16 cellular contexts compared by ENCODE assay signal in genomic region chr16:78292726-78293380, GRCh38.
DNase-seq lines count a peak whose midpoint lies in the region; ATAC-seq and TF ChIP-seq lines count a peak whose summit lies in the region.
"Had no signal": no experiment of that assay in that cellular context is flagged by ENCODE, and none has a peak within 500 bp of the region (broad histone marks: within the 10 kb centered on the region; RNA-seq: fewer than 3 reads in every experiment).

No MANE protein-coding gene starts in this region.

- WGBS in smooth muscle cell (ENCODE audit: low lambda C conversion rate), result 90% methylated on average over 2 of the region's 2 CpGs

- no peaks in the 10 kb centered on the region for H3K79me2 ChIP-seq in smooth muscle cell (ENCODE audit: low read depth)

- no peak overlapping the region for H3K4me2 ChIP-seq in smooth muscle cell

- no peaks in the 10 kb centered on the region for H4K20me1 ChIP-seq in smooth muscle cell (ENCODE audit: low read depth)

- peak; percentile 11 to 30 for DNase-seq in NCI-H524 (lab: John Stamatoyannopoulos, UW)
- DNase-seq in NCI-H524 treated with DMSO at 0.1 percent for 48 hours (lab: John Stamatoyannopoulos, UW), result no peak
- peak in 1 of 3 donors; percentile 19 for DNase-seq in mucosa of descending colon
- no peak for DNase-seq in upper lobe of right lung
- DNase-seq in COR-L47 (lab: John Stamatoyannopoulos, UW), result no peak
- DNase-seq in iPS-NIHi7 (ENCODE audit: extremely low spot score), result no peak
- DNase-seq in smooth muscle cell (lab: John Stamatoyannopoulos, UW; ENCODE audit: unreplicated experiment), result no peak
- DNase-seq: activated CD4-positive, alpha-beta T cell treated with anti-CD3 and anti-CD28 coated beads, Interleukin-2, amount 50 U/mL, for 4 hours; activated naive CD4-positive, alpha-beta T cell treated with anti-CD3 and anti-CD28 coated beads for 36 hours; hypothalamus; NCI-H187; NCI-H345; spleen; testis had no signal

- no peaks in the 10 kb centered on the region for H3K27me3 ChIP-seq in upper lobe of right lung
- H3K27me3 ChIP-seq in smooth muscle cell (ENCODE audit: low read depth), result no peaks in the 10 kb centered on the region
- H3K27me3 ChIP-seq: ascending aorta, spleen, testis had no signal

- no peaks in the 10 kb centered on the region for H3F3A ChIP-seq in smooth muscle cell (ENCODE audit: low read depth)

- peak; percentile 89 for ATAC-seq in esophagus mucosa
- ATAC-seq in mucosa of descending colon, result peak; percentile 90
- ATAC-seq in upper lobe of right lung, result peak; percentile 87

- intact Hi-C loops in mucosa of descending colon (cut with DNase I, micrococcal nuclease) (no loop called here), upper lobe of right lung (cut with DNase I) (no loop called here)

- no peak for TF ChIP-seq CTCF in mucosa of descending colon (IDR thresholded peaks at IDR 0.05)
- no peak for TF ChIP-seq CTCF in upper lobe of right lung (IDR thresholded peaks at IDR 0.05)
- no peak for TF ChIP-seq CTCF in smooth muscle cell (IDR thresholded peaks at IDR 0.05; ENCODE audit: borderline replicate concordance, insufficient read depth, poor library complexity, severe bottlenecking)

- H3K36me3 ChIP-seq in mucosa of descending colon (ENCODE audit: low read depth) (no peaks in the 10 kb centered on the region), upper lobe of right lung (no peaks in the 10 kb centered on the region), smooth muscle cell (ENCODE audit: low read depth) (no peaks in the 10 kb centered on the region)
- H3K36me3 ChIP-seq: ascending aorta, spleen had no signal

- no peak overlapping the region for H3K4me3 ChIP-seq in mucosa of descending colon
- no peak overlapping the region for H3K4me3 ChIP-seq in upper lobe of right lung
- H3K4me3 ChIP-seq in smooth muscle cell, result no peak overlapping the region
- H3K4me3 ChIP-seq: ascending aorta, spleen, testis had no signal

- H3K9ac ChIP-seq in smooth muscle cell (ENCODE audit: low read depth), result no peak overlapping the region

- H2AFZ ChIP-seq in smooth muscle cell (ENCODE audit: low read depth), result no peak overlapping the region

- H3K27ac ChIP-seq in upper lobe of right lung (no peak overlapping the region), smooth muscle cell (ENCODE audit: low read depth) (no peak overlapping the region)
- H3K27ac ChIP-seq: ascending aorta, spleen, testis had no signal

- H3K9me3 ChIP-seq in mucosa of descending colon, result no peaks in the 10 kb centered on the region
- no peaks in the 10 kb centered on the region for H3K9me3 ChIP-seq in upper lobe of right lung
- no peaks in the 10 kb centered on the region for H3K9me3 ChIP-seq in smooth muscle cell (replicated peaks; ENCODE audit: low read depth)
- H3K9me3 ChIP-seq: ascending aorta, spleen, testis had no signal

- peaks cover 5% of the 10 kb centered on the region for H3K4me1 ChIP-seq in mucosa of descending colon (ENCODE audit: low read depth)
- peaks cover 9% of the 10 kb centered on the region for H3K4me1 ChIP-seq in upper lobe of right lung
- H3K4me1 ChIP-seq in smooth muscle cell (ENCODE audit: low read depth), result peaks cover 21% of the 10 kb centered on the region
- H3K4me1 ChIP-seq: spleen, testis had no signal

Comparison
In these comparisons a context has a peak if more than half of its experiments do, and no peak if none do; other contexts are left out.
1. DNase-seq: peak in NCI-H524 (2 of 2); none in NCI-H524 treated with DMSO at 0.1 percent for 48 hours (single experiment), upper lobe of right lung (single experiment), COR-L47 (single experiment), iPS-NIHi7 (single experiment) and smooth muscle cell (single experiment).
2. Peak in every context shown above with its lines, with median percentiles within 50 percentile points of each other: ATAC-seq.